8 cellular contexts compared by ENCODE assay signal in genomic region chr4:145734576-145735329, GRCh38. TPM values are rescaled to one million over a fixed set of nuclear protein-coding genes. Genes with fewer than 3 reads are reported as not detected.
DNase-seq lines count a peak whose midpoint lies in the region; ATAC-seq lines count a peak whose summit lies in the region.

No MANE protein-coding gene starts in this region.

- CTCF ChIA-PET in activated naive CD4-positive, alpha-beta T cell treated with anti-CD3 and anti-CD28 coated beads for 36 hours (lab: Charles Lee) = no interaction called here

- H3K36me3 Mint-ChIP-seq in activated naive CD4-positive, alpha-beta T cell treated with anti-CD3 and anti-CD28 coated beads for 36 hours (ENCODE audit: low read depth) = no peaks in the 10 kb centered on the region

- peak overlapping the region; percentile 99 for H3K27ac ChIP-seq in mesodermal cell (ENCODE audit: low read depth, low read length, severe bottlenecking)
- H3K27ac ChIP-seq in effector memory CD4-positive, alpha-beta T cell (ENCODE audit: insufficient read depth, low read length, poor library complexity, severe bottlenecking) = no peak overlapping the region

- H3K27ac Mint-ChIP-seq in activated naive CD4-positive, alpha-beta T cell treated with anti-CD3 and anti-CD28 coated beads for 36 hours = no peak overlapping the region

- no peak overlapping the region for H3K4me3 ChIP-seq in mesodermal cell (ENCODE audit: extremely low read depth, insufficient read depth, low read length, poor library complexity, severe bottlenecking)
- no peak overlapping the region for H3K4me3 ChIP-seq in effector memory CD4-positive, alpha-beta T cell (ENCODE audit: insufficient read depth, low read depth, low read length, poor library complexity, severe bottlenecking)

- intact Hi-C loops in activated naive CD4-positive, alpha-beta T cell treated with anti-CD3 and anti-CD28 coated beads for 36 hours (cut with micrococcal nuclease) = loop anchor here (5.0 to 10.0 kb wide), 4 partner anchors 250 to 1883 kb away; partner anchors contain the start of genes SLC10A7, SMAD1 and TMEM184C

- H3K27me3 ChIP-seq in effector memory CD4-positive, alpha-beta T cell (replicated peaks; ENCODE audit: control insufficient read depth, insufficient read depth, low read length, poor library complexity, severe bottlenecking) = no peaks in the 10 kb centered on the region

- peaks cover 38% of the 10 kb centered on the region for H3K4me1 ChIP-seq in mesodermal cell (ENCODE audit: control insufficient read depth, insufficient read depth, low read length, poor library complexity, severe bottlenecking)
- H3K4me1 ChIP-seq in effector memory CD4-positive, alpha-beta T cell (ENCODE audit: control insufficient read depth, insufficient read depth, low read length, poor library complexity, severe bottlenecking) = peaks cover 3% of the 10 kb centered on the region

- peaks cover 6% of the 10 kb centered on the region for H3K27me3 Mint-ChIP-seq in activated naive CD4-positive, alpha-beta T cell treated with anti-CD3 and anti-CD28 coated beads for 36 hours (ENCODE audit: low read depth)

- no peaks in the 10 kb centered on the region for H3K36me3 ChIP-seq in mesodermal cell (ENCODE audit: control insufficient read depth, insufficient read depth, low read length)
- H3K36me3 ChIP-seq in effector memory CD4-positive, alpha-beta T cell (ENCODE audit: control insufficient read depth, insufficient read depth, low read length) = no peaks in the 10 kb centered on the region

- no peaks in the 10 kb centered on the region for H3K9me3 ChIP-seq in mesodermal cell (ENCODE audit: control insufficient read depth, low read length)
- no peaks in the 10 kb centered on the region for H3K9me3 ChIP-seq in effector memory CD4-positive, alpha-beta T cell (ENCODE audit: control insufficient read depth, low read length)

- H3K4me1 Mint-ChIP-seq in activated naive CD4-positive, alpha-beta T cell treated with anti-CD3 and anti-CD28 coated beads for 36 hours (ENCODE audit: low read depth) = peaks cover 7% of the 10 kb centered on the region

- DNase-seq in GM03348 (ENCODE audit: low spot score) (peak; percentile 85), cerebellar cortex (ENCODE audit: low spot score) (peak; percentile 6), activated gamma-delta T cell (lab: John Stamatoyannopoulos, UW) (no peak), NCI-H524 (lab: John Stamatoyannopoulos, UW) (no peak)
- no peak for DNase-seq in activated naive CD4-positive, alpha-beta T cell treated with anti-CD3 and anti-CD28 coated beads for 36 hours
- DNase-seq in effector memory CD4-positive, alpha-beta T cell = no peak

- H3K9me3 Mint-ChIP-seq in activated naive CD4-positive, alpha-beta T cell treated with anti-CD3 and anti-CD28 coated beads for 36 hours = no peaks in the 10 kb centered on the region

- ATAC-seq in HG03520 (IDR thresholded peaks at IDR 0.05; ENCODE audit: unreplicated experiment) = peak; percentile 58

- 47 to 61% methylated on average over 10 to 13 of the region's 14 CpGs for WGBS in mesodermal cell (ENCODE audit: insufficient coverage in 2 of 2), 2 experiments

- H3K4me3 Mint-ChIP-seq in activated naive CD4-positive, alpha-beta T cell treated with anti-CD3 and anti-CD28 coated beads for 36 hours = no peak overlapping the region

RNA-seq across cellular contexts. Expression of gene C4orf51, which starts 54.8 kb away (rescaled TPM):
- not detected for polyA plus RNA-seq in mesodermal cell (2013, experiment 1 of 2)
- polyA plus RNA-seq in mesodermal cell (2013, experiment 2 of 2) = not detected
- total RNA-seq in activated naive CD4-positive, alpha-beta T cell treated with anti-CD3 and anti-CD28 coated beads for 36 hours = not detected

Comparison
In these comparisons a context has a peak if more than half of its experiments do, and no peak if none do; other contexts are left out.
1. DNase-seq: peak in GM03348 (single experiment) and cerebellar cortex (single experiment); none in activated gamma-delta T cell (single experiment), activated naive CD4-positive, alpha-beta T cell treated with anti-CD3 and anti-CD28 coated beads for 36 hours (single experiment), effector memory CD4-positive, alpha-beta T cell (0 of 3) and NCI-H524 (0 of 2).